In the genomic region with DNA sequence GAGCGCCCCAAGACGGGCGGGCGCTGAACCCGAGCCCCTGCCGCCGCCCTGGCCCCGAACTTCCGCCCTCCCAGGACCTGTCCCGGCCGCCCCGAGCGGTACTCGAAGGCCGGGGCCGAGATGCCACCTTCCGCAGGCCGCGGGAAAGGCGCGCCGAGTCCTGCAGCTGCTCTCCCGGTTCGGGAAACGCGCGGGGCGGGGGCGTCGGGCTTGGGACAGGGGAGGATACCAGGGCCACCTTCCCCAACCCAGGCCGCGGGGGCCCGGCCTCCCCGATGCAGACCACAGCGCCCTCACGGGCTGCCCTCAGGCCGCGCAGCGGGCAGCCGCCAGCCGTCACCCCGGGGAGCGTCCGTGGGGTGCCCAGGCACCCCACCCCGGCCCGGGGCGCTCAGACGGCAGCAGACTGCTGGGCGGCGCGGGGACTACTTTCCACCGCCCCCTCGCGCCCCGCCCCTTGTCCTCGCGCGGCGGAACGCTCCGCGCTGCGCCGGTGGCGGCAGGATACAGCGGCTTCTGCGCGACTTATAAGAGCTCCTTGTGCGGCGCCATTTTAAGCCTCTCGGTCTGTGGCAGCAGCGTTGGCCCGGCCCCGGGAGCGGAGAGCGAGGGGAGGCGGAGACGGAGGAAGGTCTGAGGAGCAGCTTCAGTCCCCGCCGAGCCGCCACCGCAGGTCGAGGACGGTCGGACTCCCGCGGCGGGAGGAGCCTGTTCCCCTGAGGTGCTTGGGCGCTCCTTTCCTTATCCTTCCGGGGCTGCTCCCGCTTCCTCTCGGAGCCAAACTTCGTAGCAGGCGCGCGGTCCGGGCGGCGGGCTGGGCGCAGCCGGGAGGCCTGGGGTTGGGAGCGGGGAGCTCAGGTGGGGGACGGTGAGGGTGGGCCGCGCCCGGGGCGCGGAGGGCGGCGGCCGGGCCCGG, we compare ENCODE assay signal across 8 cellular contexts.
DNase-seq lines count a peak whose midpoint lies in the region; ATAC-seq and TF ChIP-seq lines count a peak whose summit lies in the region.

A gene (plus strand): TSS at position 556 of the 916 bp plus-strand sequence. CDS start 24,564 bp downstream, outside the sequence.

- in situ Hi-C loops in KBM-7 (cut with MboI; ENCODE audit: low pct_unique_long_range_greater_than_20kb, low sequenced_read_pairs), result no loop called here

- peak within 1 kb of the TSS; percentile 92 for H3K4me3 ChIP-seq in fibroblast of pulmonary artery (replicated peaks; ENCODE audit: low read depth, low read length)

- H3K27ac Mint-ChIP-seq in nephron, result peak within 1 kb of the TSS; percentile 87 to 98 (median 98)
- peak within 1 kb of the TSS; percentile 91 for H3K27ac Mint-ChIP-seq in stimulated activated naive CD8-positive, alpha-beta T cell treated with anti-CD3 and anti-CD28 coated beads, Interleukin-15, Interleukin-2, amounts not matched to agents 100 ng/mL and 50 ng/mL, for 24 hours

- no peaks in the 10 kb centered on the region for H3K9me3 Mint-ChIP-seq in nephron
- H3K9me3 Mint-ChIP-seq in stimulated activated naive CD8-positive, alpha-beta T cell treated with anti-CD3 and anti-CD28 coated beads, Interleukin-15, Interleukin-2, amounts not matched to agents 100 ng/mL and 50 ng/mL, for 24 hours, result no peaks in the 10 kb centered on the region

- H3K4me1 Mint-ChIP-seq in nephron, result peaks cover 34% of the 10 kb centered on the region
- peaks cover 41% of the 10 kb centered on the region for H3K4me1 Mint-ChIP-seq in stimulated activated naive CD8-positive, alpha-beta T cell treated with anti-CD3 and anti-CD28 coated beads, Interleukin-15, Interleukin-2, amounts not matched to agents 100 ng/mL and 50 ng/mL, for 24 hours (ENCODE audit: low read depth)

- H3K4me3 Mint-ChIP-seq in nephron, result peak within 1 kb of the TSS; percentile 95 to 98 (median 97)
- peak within 1 kb of the TSS; percentile 89 for H3K4me3 Mint-ChIP-seq in stimulated activated naive CD8-positive, alpha-beta T cell treated with anti-CD3 and anti-CD28 coated beads, Interleukin-15, Interleukin-2, amounts not matched to agents 100 ng/mL and 50 ng/mL, for 24 hours

- no peaks in the 10 kb centered on the region for H3K36me3 Mint-ChIP-seq in nephron (ENCODE audit: low read depth)
- H3K36me3 Mint-ChIP-seq in stimulated activated naive CD8-positive, alpha-beta T cell treated with anti-CD3 and anti-CD28 coated beads, Interleukin-15, Interleukin-2, amounts not matched to agents 100 ng/mL and 50 ng/mL, for 24 hours (ENCODE audit: low read depth), result peaks cover 23% of the 10 kb centered on the region

- DNase-seq in DMS79 treated with DMSO at 0.1 percent for 48 hours (lab: John Stamatoyannopoulos, UW) (peak; percentile 41), KBM-7 (peak; percentile 95), RPMI8226 (peak; percentile 94), fibroblast of pulmonary artery (ENCODE audit: low read depth) (peak; percentile 96)
- DNase-seq in activated T-helper 9 cell treated with anti-CD3 and anti-CD28 coated beads, Interleukin-2, amount 50 U/mL, for 16 hours (ENCODE audit: low read depth), result peak; percentile 87

- TF ChIP-seq CTCF in fibroblast of pulmonary artery (IDR thresholded peaks at IDR 0.05; ENCODE audit: low read length, missing control alignments) (no peak), nephron (IDR thresholded peaks at IDR 0.05; ENCODE audit: unreplicated experiment in 3 of 3) (no peak)

- ATAC-seq in GM21717 (IDR thresholded peaks at IDR 0.05; ENCODE audit: unreplicated experiment), result peak; percentile 65

- H3K27me3 Mint-ChIP-seq in nephron (ENCODE audit: low read depth), result peaks cover 3% of the 10 kb centered on the region
- peaks cover 20% of the 10 kb centered on the region for H3K27me3 Mint-ChIP-seq in stimulated activated naive CD8-positive, alpha-beta T cell treated with anti-CD3 and anti-CD28 coated beads, Interleukin-15, Interleukin-2, amounts not matched to agents 100 ng/mL and 50 ng/mL, for 24 hours

Comparison
In these comparisons a context has a peak if more than half of its experiments do, and no peak if none do; other contexts are left out.
1. Peak in every context shown above with its lines: DNase-seq, ATAC-seq and H3K4me3 ChIP-seq.
2. DNase-seq: peak in every context shown above with its lines; median percentile 96 in fibroblast of pulmonary artery; 95 in KBM-7; 94 in RPMI8226; 87 in activated T-helper 9 cell treated with anti-CD3 and anti-CD28 coated beads, Interleukin-2, amount 50 U/mL, for 16 hours; 41 in DMS79 treated with DMSO at 0.1 percent for 48 hours.